9 cellular contexts compared by ENCODE assay signal in the genomic region with DNA sequence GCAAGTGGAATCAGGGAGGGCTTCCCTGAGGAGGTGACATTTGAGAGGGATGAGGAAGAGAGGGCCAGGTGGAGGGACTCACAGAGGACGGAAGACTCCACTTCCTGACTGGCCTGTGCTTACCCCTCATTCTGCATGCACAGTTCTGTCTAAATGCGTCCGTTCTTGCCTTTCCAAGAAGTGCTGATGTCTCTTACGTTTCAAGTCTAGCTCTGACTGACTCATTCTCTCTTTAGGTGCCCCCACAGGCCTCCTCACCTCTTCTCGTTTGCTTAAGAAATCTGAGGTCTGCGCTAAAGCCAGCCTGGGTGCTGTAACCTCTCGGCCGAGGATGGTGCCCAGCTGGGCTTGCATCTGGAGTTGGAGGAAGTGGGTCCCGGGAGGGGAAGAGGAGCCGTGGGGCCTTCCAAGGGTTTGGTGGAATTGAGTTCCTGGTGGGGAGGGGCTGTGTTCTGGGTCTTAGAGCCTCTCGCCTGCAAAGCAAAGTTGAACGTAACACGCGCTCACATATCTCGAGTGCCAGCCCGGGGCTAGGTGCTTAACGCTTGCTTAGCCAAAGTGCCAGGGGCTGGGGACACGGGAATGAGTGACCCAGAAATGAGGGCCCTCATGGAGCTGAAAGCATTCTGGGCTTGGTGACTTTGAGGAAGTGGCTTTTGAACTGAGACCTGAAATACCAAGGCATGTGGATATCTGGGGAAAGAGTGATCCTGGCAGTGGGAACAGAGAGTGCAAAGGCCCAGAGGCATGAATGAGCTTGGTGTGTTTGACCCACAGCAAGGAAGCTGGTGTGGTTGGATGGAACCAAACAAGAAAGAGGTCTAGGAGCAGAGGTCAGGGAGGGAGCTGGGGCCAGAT. TPM values are rescaled to one million over a fixed set of nuclear protein-coding genes. Genes with fewer than 3 reads are reported as not detected.
DNase-seq lines count a peak whose midpoint lies in the region; ATAC-seq, FAIRE-seq and TF ChIP-seq lines count a peak whose summit lies in the region.
"Had no signal": no experiment of that assay in that cellular context is flagged by ENCODE, and none has a peak within 500 bp of the region (broad histone marks: within the 10 kb centered on the region; RNA-seq: fewer than 3 reads in every experiment).

No MANE protein-coding gene starts in this region.

- peak overlapping the region; percentile 94 for H3K4me3 Mint-ChIP-seq in activated naive CD8-positive, alpha-beta T cell

- peaks cover 79% of the 10 kb centered on the region for H3K4me1 Mint-ChIP-seq in activated naive CD8-positive, alpha-beta T cell (ENCODE audit: low read depth)

- no peaks in the 10 kb centered on the region for H3K9me3 Mint-ChIP-seq in activated naive CD8-positive, alpha-beta T cell (ENCODE audit: low read depth)

- H3K36me3 Mint-ChIP-seq in activated naive CD8-positive, alpha-beta T cell = peaks cover 24% of the 10 kb centered on the region

- H3K36me3 ChIP-seq in H7 (replicated peaks; ENCODE audit: control insufficient read depth, insufficient read depth, low read length) = no peaks in the 10 kb centered on the region

- no peak for TF ChIP-seq CTCF in RWPE1 (conservative IDR thresholded peaks at IDR 0.05; ENCODE audit: low read depth)

- no peaks in the 10 kb centered on the region for H3K27me3 ChIP-seq in H7 (ENCODE audit: control insufficient read depth, insufficient read depth, low read length)

- H3K27ac ChIP-seq in RWPE1 = peak overlapping the region; percentile 97

- POLR2A ChIA-PET in RWPE1 (lab: Yijun Ruan, JAX; ENCODE audit: low non-redundant PET) = no interaction called here

- CTCF ChIA-PET in RWPE1 (lab: Yijun Ruan, JAX) = interaction anchor here (0.6 to 0.8 kb wide), 3 partner anchors 11 to 138 kb away, joined by 3 to 6 read pairs (median 3); no protein-coding TSS in a partner anchor

- H3K27ac Mint-ChIP-seq in activated naive CD8-positive, alpha-beta T cell = peak overlapping the region; percentile 100

- ATAC-seq in HG03521 (IDR thresholded peaks at IDR 0.05; ENCODE audit: unreplicated experiment) (no peak), GM18511 (IDR thresholded peaks at IDR 0.05; ENCODE audit: unreplicated experiment) (no peak)

- peak; percentile 87 for FAIRE-seq in GM12891 (lab: Jason Lieb, UNC)
- FAIRE-seq: endometrium had no signal

- no peak overlapping the region for H3K4me3 ChIP-seq in H7 (ENCODE audit: insufficient read depth, low read depth, low read length)

- TF ChIP-seq POLR2A in GM12891 (IDR thresholded peaks at IDR 0.05; ENCODE audit: low read depth, low read length) = no peak

- peak; percentile 46 for DNase-seq in GM12891 (ENCODE audit: insufficient read length, low spot score)
- DNase-seq in RWPE1 (ENCODE audit: low spot score) = peak; percentile 74
- DNase-seq in left kidney (ENCODE audit: low read depth, low spot score) = peak; percentile 71
- DNase-seq in stimulated activated CD4-positive, alpha-beta T cell treated with anti-CD3 and anti-CD28 coated beads, TNF-alpha, amount 100 ng/mL, for 48 hours (ENCODE audit: low read depth in 3 of 3) = peak; percentile 29 to 62 (median 48)
- no peak for DNase-seq in H7

- no peaks in the 10 kb centered on the region for H3K27me3 Mint-ChIP-seq in activated naive CD8-positive, alpha-beta T cell

TF ChIP-seq in GM12891, 5 proteins besides CTCF, POLR2A, EP300 and RAD21:
- TF ChIP-seq SPI1 (IDR thresholded peaks at IDR 0.05; ENCODE audit: low read depth, low read length) (peak; percentile 76), POU2F2 (IDR thresholded peaks at IDR 0.05; ENCODE audit: low read depth, low read length) (no peak), POLR2AphosphoS5 (IDR thresholded peaks at IDR 0.05; ENCODE audit: low read depth, low read length) (no peak)

RNA-seq across cellular contexts. Expression of a gene that starts 4.9 kb away (rescaled TPM):
- polyA plus RNA-seq in GM12891 (2012; ENCODE audit: low read depth, missing spikeins) = 20.9 TPM
- total RNA-seq in H7 (2014; rRNA removed; shearing (Covaris generic)) = 17.5 and 29.0 TPM in 2 replicates

RNA-seq across cellular contexts. Expression of a gene that starts 50.1 kb away (rescaled TPM):
- 81.9 TPM for polyA plus RNA-seq in GM12891 (2012; ENCODE audit: low read depth, missing spikeins)
- 22.8 and 24.7 TPM in 2 replicates for total RNA-seq in H7 (2014; rRNA removed; shearing (Covaris generic))
